Comparison of ENCODE assay signal across 8 cellular contexts in the genomic region with DNA sequence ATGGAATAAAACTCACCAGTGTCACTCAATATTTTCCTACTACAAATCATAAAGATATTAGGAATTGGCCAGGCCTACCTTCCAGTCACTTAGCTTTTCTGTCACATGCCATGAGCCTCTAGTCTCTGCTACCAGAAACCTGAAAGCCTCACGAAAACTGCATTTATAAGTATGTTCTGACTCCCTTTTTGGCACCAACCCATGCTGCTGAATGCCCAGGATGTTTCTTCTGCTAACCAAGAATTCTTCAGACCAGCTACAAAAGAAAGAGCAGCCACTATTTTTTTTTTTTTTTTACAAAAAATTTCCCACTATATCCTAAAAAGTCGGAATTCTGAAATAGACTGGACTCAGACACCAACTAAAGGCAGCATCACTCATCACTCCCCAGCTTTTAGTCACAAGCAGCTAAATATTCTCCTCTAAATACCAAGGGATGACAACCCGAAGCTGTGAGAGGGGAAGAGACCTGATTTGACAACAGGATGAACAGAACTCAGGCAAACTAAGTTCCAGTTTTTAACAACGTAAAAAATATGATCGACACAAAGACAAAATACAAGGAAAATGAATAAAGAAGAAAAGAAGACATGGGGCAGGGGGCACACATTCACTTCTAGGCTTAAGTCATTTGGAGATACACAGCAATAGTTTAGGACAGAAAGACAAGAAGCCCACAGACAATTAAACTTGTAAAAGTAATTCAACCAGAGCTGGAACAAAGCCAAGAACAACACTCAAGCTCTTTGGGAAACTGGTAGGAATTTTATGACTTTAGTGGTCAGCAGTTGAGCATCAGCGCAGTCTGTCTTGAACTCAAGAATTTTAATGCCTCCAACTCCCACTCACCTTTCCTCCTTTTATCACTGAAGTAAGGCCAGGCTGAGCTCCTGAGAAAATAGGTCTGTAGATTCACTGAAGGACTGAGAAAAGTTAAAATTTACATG. TPM values are rescaled to one million over a fixed set of nuclear protein-coding genes. Genes with fewer than 3 reads are reported as not detected.
DNase-seq lines count a peak whose midpoint lies in the region; ATAC-seq lines count a peak whose summit lies in the region.

No MANE protein-coding gene starts in this region.

- peak overlapping the region; percentile 98 for H3K9ac ChIP-seq in iPS-20b (ENCODE audit: low read depth, low read length)
- peak overlapping the region; percentile 57 to 100 (median 97) for H3K9ac ChIP-seq in subcutaneous abdominal adipose tissue (ENCODE audit: low read length in 5 of 5)

- H3K4me3 Mint-ChIP-seq in activated naive CD8-positive, alpha-beta T cell treated with anti-CD3 and anti-CD28 coated beads for 36 hours, result peak overlapping the region; percentile 98

- no peaks in the 10 kb centered on the region for H3K9me3 Mint-ChIP-seq in activated naive CD8-positive, alpha-beta T cell treated with anti-CD3 and anti-CD28 coated beads for 36 hours

- H3K27ac ChIP-seq in iPS-20b (ENCODE audit: low read length) (no peak overlapping the region), subcutaneous abdominal adipose tissue (ENCODE audit: low read depth, low read length) (peak overlapping the region; percentile 99)

- peak overlapping the region; percentile 96 for H3K27ac Mint-ChIP-seq in activated naive CD8-positive, alpha-beta T cell treated with anti-CD3 and anti-CD28 coated beads for 36 hours

- peaks cover 21% of the 10 kb centered on the region for H3K36me3 Mint-ChIP-seq in activated naive CD8-positive, alpha-beta T cell treated with anti-CD3 and anti-CD28 coated beads for 36 hours

- DNase-seq in DMS79 treated with DMSO at 0.1 percent for 48 hours (lab: John Stamatoyannopoulos, UW) (peak; percentile 83), KBM-7 (peak; percentile 67), activated gamma-delta T cell treated with Interleukin-2 at 50 U/mL for 16 hours (no peak), sciatic nerve (ENCODE audit: low spot score) (no peak)
- no peak for DNase-seq in activated naive CD8-positive, alpha-beta T cell treated with anti-CD3 and anti-CD28 coated beads for 36 hours

- ATAC-seq in GM19324 (IDR thresholded peaks at IDR 0.05; ENCODE audit: low FRiP score, unreplicated experiment), result no peak
- no peak for ATAC-seq in sciatic nerve

- intact Hi-C loops in sciatic nerve (cut with DNase I), result no loop called here

- peaks cover 11% of the 10 kb centered on the region for H3K27me3 ChIP-seq in iPS-20b (ENCODE audit: insufficient read depth, low read length)
- H3K27me3 ChIP-seq in subcutaneous abdominal adipose tissue (ENCODE audit: control insufficient read depth in 5 of 5, insufficient read depth in 4 of 5, low read length in 5 of 5), result no peaks in the 10 kb centered on the region

- H3K27me3 Mint-ChIP-seq in activated naive CD8-positive, alpha-beta T cell treated with anti-CD3 and anti-CD28 coated beads for 36 hours, result no peaks in the 10 kb centered on the region

- H3K9me3 ChIP-seq in iPS-20b (ENCODE audit: insufficient read depth, low read depth, low read length) (no peaks in the 10 kb centered on the region), subcutaneous abdominal adipose tissue (ENCODE audit: control insufficient read depth in 5 of 5, low read length in 5 of 5) (no peaks in the 10 kb centered on the region)

- H3K4me1 ChIP-seq in iPS-20b (ENCODE audit: insufficient read depth, low read length), result peaks cover 19% of the 10 kb centered on the region
- peaks cover 4 to 47% (median 35%) of the 10 kb centered on the region in 5 donors for H3K4me1 ChIP-seq in subcutaneous abdominal adipose tissue (ENCODE audit: control insufficient read depth in 5 of 5, insufficient read depth in 5 of 5, low read length in 5 of 5)

- in situ Hi-C loops in KBM-7 (cut with MboI; ENCODE audit: low pct_unique_long_range_greater_than_20kb, low sequenced_read_pairs), result no loop called here

- peak overlapping the region; percentile 94 for H3K4me3 ChIP-seq in iPS-20b (ENCODE audit: low read length)
- peak overlapping the region; percentile 92 to 99 (median 98) for H3K4me3 ChIP-seq in subcutaneous abdominal adipose tissue (ENCODE audit: low read depth in 1 of 5, low read length in 5 of 5)

- H3K36me3 ChIP-seq in iPS-20b (ENCODE audit: insufficient read depth, low read depth, low read length) (peaks cover 11% of the 10 kb centered on the region; the same call in 1 of the 2 replicates), subcutaneous abdominal adipose tissue (ENCODE audit: control insufficient read depth in 5 of 5, insufficient read depth in 5 of 5, low read length in 5 of 5) (peaks cover 0 to 2% (median 0%) of the 10 kb centered on the region in 5 donors)

- H3K4me1 Mint-ChIP-seq in activated naive CD8-positive, alpha-beta T cell treated with anti-CD3 and anti-CD28 coated beads for 36 hours, result peaks cover 51% of the 10 kb centered on the region

RNA-seq across cellular contexts. Expression of a gene that starts 1.6 kb away (rescaled TPM):
- 10 to 100 TPM; 86.9 to 94.1 TPM for total RNA-seq in activated naive CD8-positive, alpha-beta T cell treated with anti-CD3 and anti-CD28 coated beads for 36 hours
- 142 TPM for total RNA-seq in sciatic nerve

RNA-seq across cellular contexts. Expression of a gene that starts 24.2 kb away (rescaled TPM):
- 10 to 100 TPM; 49.8 to 52.1 TPM for total RNA-seq in activated naive CD8-positive, alpha-beta T cell treated with anti-CD3 and anti-CD28 coated beads for 36 hours
- 71.1 TPM for total RNA-seq in sciatic nerve

RNA-seq across cellular contexts. Expression of a gene that starts 55.5 kb away (rescaled TPM):
- 10 to 100 TPM; 51.7 to 57.4 TPM for total RNA-seq in activated naive CD8-positive, alpha-beta T cell treated with anti-CD3 and anti-CD28 coated beads for 36 hours
- total RNA-seq in sciatic nerve, result 324 TPM

Comparison
In these comparisons a context has a peak if more than half of its experiments do, and no peak if none do; other contexts are left out.
1. DNase-seq: peak in DMS79 treated with DMSO at 0.1 percent for 48 hours (single experiment) and KBM-7 (single experiment); none in activated naive CD8-positive, alpha-beta T cell treated with anti-CD3 and anti-CD28 coated beads for 36 hours (single experiment), activated gamma-delta T cell treated with Interleukin-2 at 50 U/mL for 16 hours (single experiment) and sciatic nerve (single experiment).